14 cellular contexts compared by ENCODE assay signal in the genomic region with DNA sequence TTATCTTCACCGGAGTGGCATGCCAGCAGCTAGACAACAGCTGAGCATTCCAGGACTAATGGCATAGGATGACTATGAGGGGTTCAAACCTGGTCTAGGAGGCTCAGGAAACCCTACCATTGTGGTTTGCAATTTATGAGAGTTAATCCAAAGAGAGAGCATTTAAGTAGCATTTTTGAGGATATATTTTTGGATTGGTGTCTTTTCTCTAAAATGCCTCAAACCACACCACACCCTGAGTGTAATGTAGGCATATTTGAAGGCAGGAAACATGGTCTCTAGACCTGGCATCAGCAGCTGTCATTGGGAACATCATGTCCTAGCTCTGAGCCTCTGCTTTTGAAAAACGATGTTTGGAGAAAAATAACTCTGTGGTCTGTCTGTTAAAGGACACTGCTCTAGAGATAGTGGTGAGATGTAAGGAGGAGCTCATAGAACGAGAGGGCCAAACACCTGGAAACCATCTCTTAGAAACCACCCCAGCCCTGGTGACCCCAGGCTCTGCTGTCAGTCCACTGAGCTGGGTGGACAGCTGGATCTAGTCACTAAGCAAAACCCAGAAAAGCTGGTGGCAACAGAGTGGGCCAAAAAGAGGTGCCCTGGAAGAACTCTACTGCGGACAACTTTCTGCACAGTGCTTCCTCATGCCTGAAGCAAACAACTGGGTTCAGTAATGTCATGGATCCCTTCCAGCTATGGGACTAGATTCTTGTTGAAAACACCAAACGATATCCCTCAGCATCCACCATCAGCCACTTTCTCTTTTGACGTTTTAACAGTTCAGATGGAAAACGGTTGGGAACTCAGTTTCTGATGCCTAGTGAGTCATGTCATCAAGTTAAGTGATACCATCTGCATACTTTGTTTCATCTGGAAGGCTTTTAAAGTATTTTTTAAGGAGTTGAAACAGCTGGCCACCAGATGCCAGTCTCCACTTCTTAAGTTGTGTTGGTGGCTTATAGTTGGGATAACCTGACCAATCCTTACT.
A peak's percentile ranks its signal among the peaks of the same experiment; 100 is the strongest.
DNase-seq lines count a peak whose midpoint lies in the region; TF ChIP-seq lines count a peak whose summit lies in the region.
"Had no signal": no experiment of that assay in that cellular context is flagged by ENCODE, and none has a peak within 500 bp of the region (broad histone marks: within the 10 kb centered on the region; RNA-seq: fewer than 3 reads in every experiment).

No MANE protein-coding gene starts in this region.

- in situ Hi-C loops in brain microvascular endothelial cell (cut with HindIII; ENCODE audit: low pct_ligation_motif_present, low sequenced_read_pairs) = no loop called here

- TF ChIP-seq POLR2A in suprapubic skin (IDR thresholded peaks at IDR 0.05) = no peak

- no peaks in the 10 kb centered on the region for H3K36me3 ChIP-seq in brain microvascular endothelial cell (replicated peaks)
- H3K36me3 ChIP-seq in right atrium auricular region = no peaks in the 10 kb centered on the region
- H3K36me3 ChIP-seq in suprapubic skin = no peaks in the 10 kb centered on the region

- DNase-seq in GM04503 (ENCODE audit: low read depth) = peak; percentile 90
- DNase-seq in brain microvascular endothelial cell = peak; percentile 23
- no peak for DNase-seq in right atrium auricular region (ENCODE audit: low spot score)
- DNase-seq in suprapubic skin (ENCODE audit: low spot score in 2 of 2) = no peak
- DNase-seq in NCI-H1092 treated with DMSO at 0.1 percent for 48 hours (lab: John Stamatoyannopoulos, UW) = no peak
- no peak for DNase-seq in OCI-M2 (lab: John Stamatoyannopoulos, UW; ENCODE audit: unreplicated experiment)
- no peak for DNase-seq in NCI-H2171 treated with DMSO at 0.1 percent for 48 hours (lab: John Stamatoyannopoulos, UW)
- no peak for DNase-seq in NCI-H446 (lab: John Stamatoyannopoulos, UW)
- DNase-seq: activated CD4-positive, alpha-beta T cell treated with anti-CD3 and anti-CD28 coated beads for 1 hour; activated T-cell treated with anti-CD3 and anti-CD28 coated beads, Interleukin-2, amount 50 U/mL, for 72 hours; aorta; Karpas-422; NCI-H2081 treated with DMSO at 0.1 percent for 48 hours had no signal

- no peak overlapping the region for H3K4me3 ChIP-seq in brain microvascular endothelial cell (ENCODE audit: low read depth, low read length)
- H3K4me3 ChIP-seq in right atrium auricular region = no peak overlapping the region
- H3K4me3 ChIP-seq in suprapubic skin = no peak overlapping the region
- H3K4me3 ChIP-seq: SK-N-MC had no signal

- H3K27me3 ChIP-seq in brain microvascular endothelial cell (replicated peaks) (no peaks in the 10 kb centered on the region), right atrium auricular region (no peaks in the 10 kb centered on the region), suprapubic skin (no peaks in the 10 kb centered on the region)

- H3K9me3 ChIP-seq in right atrium auricular region = no peaks in the 10 kb centered on the region
- H3K9me3 ChIP-seq in suprapubic skin = no peaks in the 10 kb centered on the region

- H3K27ac ChIP-seq in brain microvascular endothelial cell = no peak overlapping the region
- peak overlapping the region; percentile 6 to 26 for H3K27ac ChIP-seq in right atrium auricular region
- peak overlapping the region; percentile 82 for H3K27ac ChIP-seq in suprapubic skin
- H3K27ac ChIP-seq: SK-N-MC had no signal

- 48% methylated on average over 7 of the region's 7 CpGs for WGBS in suprapubic skin

- no peak for TF ChIP-seq EP300 in suprapubic skin (IDR thresholded peaks at IDR 0.05)

- TF ChIP-seq CTCF in brain microvascular endothelial cell (IDR thresholded peaks at IDR 0.05; ENCODE audit: low read depth, low read length, missing control alignments) = no peak
- TF ChIP-seq CTCF in right atrium auricular region (IDR thresholded peaks at IDR 0.05) = no peak
- TF ChIP-seq CTCF in suprapubic skin (IDR thresholded peaks at IDR 0.05) = no peak

- H3K4me1 ChIP-seq in right atrium auricular region (no peaks in the 10 kb centered on the region), suprapubic skin (peaks cover 4% of the 10 kb centered on the region)

Comparison
In these comparisons a context has a peak if more than half of its experiments do, and no peak if none do; other contexts are left out.
1. DNase-seq: peak in GM04503 (single experiment) and brain microvascular endothelial cell (single experiment); none in right atrium auricular region (single experiment), suprapubic skin (0 of 2), NCI-H1092 treated with DMSO at 0.1 percent for 48 hours (single experiment), OCI-M2 (single experiment), NCI-H2171 treated with DMSO at 0.1 percent for 48 hours (single experiment) and NCI-H446 (0 of 2).